ENCODE assay signal across 19 cellular contexts in the genomic region with DNA sequence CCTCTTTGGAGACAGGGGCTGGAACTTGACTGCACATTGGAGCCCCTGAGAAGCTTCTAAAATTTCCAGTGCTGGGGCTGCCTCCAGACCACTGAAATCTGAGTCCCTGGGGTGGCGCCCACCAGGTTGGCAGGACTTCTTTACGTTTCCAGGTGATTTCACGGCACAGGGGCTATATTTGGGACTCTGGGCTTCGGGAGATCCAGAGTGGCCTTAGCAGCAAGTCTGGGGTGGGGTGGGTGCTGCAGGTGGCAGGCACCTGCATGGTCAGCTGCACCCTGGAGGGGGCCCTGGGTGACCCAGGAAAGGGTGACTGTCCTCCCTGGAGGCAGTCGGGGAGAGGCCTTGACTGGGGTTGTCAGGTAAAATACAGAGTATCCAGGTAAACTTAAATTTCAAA.
"Had no signal": no experiment of that assay in that cellular context is flagged by ENCODE, and none has a peak within 500 bp of the region (broad histone marks: within the 10 kb centered on the region; RNA-seq: fewer than 3 reads in every experiment).

No MANE protein-coding gene starts in this region.

- H3K4me3 ChIP-seq: colonic mucosa, esophagus squamous epithelium, gastroesophageal sphincter, heart left ventricle, left lung, lower lobe of right lung had no signal

- H3K27me3 ChIP-seq: colonic mucosa, foreskin keratinocyte had no signal

- H3K27ac ChIP-seq: colonic mucosa, epithelial cell of prostate, esophagus squamous epithelium, foreskin keratinocyte, gastroesophageal sphincter, heart left ventricle, left lung, lower lobe of right lung had no signal

- DNase-seq: colonic mucosa; cortex of kidney; effector CD8-positive, alpha-beta T cell; effector memory CD8-positive, alpha-beta T cell; erythroblast; esophagus squamous epithelium; foreskin keratinocyte; heart left ventricle; hippocampal formation; left cardiac atrium; left lung; left ventricle myocardium superior; lower lobe of right lung; midbrain had no signal

- H3K4me1 ChIP-seq: colonic mucosa, esophagus squamous epithelium, foreskin keratinocyte, gastroesophageal sphincter, heart left ventricle, left lung, lower lobe of right lung had no signal

- ATAC-seq: effector memory CD8-positive, alpha-beta T cell; esophagus mucosa; foreskin keratinocyte; gastroesophageal sphincter; heart left ventricle; left cardiac atrium; left lung; left ventricle myocardium superior; lower lobe of right lung had no signal

- H3K36me3 ChIP-seq: colonic mucosa, esophagus squamous epithelium, gastroesophageal sphincter, heart left ventricle, left lung, lower lobe of right lung had no signal

- H3K27ac Mint-ChIP-seq: dendritic cell treated with granulocyte-macrophage colony-stimulating factor and Interleukin-4, amounts not matched to agents 40 ng/mL and 50 ng/mL, for 4 days; effector memory CD8-positive, alpha-beta T cell; endodermal cell had no signal

- H3K9me3 ChIP-seq: colonic mucosa, esophagus squamous epithelium, gastroesophageal sphincter, heart left ventricle, left lung, lower lobe of right lung had no signal

- H3K9me3 Mint-ChIP-seq: effector memory CD8-positive, alpha-beta T cell had no signal

- H3K4me3 Mint-ChIP-seq: dendritic cell treated with granulocyte-macrophage colony-stimulating factor and Interleukin-4, amounts not matched to agents 40 ng/mL and 50 ng/mL, for 4 days; effector memory CD8-positive, alpha-beta T cell; endodermal cell had no signal
